17 cellular contexts compared by ENCODE assay signal in genomic region chr2:168015274-168015953, GRCh38.
DNase-seq lines count a peak whose midpoint lies in the region; TF ChIP-seq lines count a peak whose summit lies in the region.
"Had no signal": no experiment of that assay in that cellular context is flagged by ENCODE, and none has a peak within 500 bp of the region (broad histone marks: within the 10 kb centered on the region; RNA-seq: fewer than 3 reads in every experiment).

No MANE protein-coding gene starts in this region.

- H3K4me3 ChIP-seq in Peyer's patch: no peak overlapping the region
- H3K4me3 ChIP-seq: BLaER1 treated with 17β-estradiol and CSF1 and Interleukin-3, amounts not matched to agents 10 nM and 100 nM had no signal

- no peaks in the 10 kb centered on the region for H3K9me3 ChIP-seq in Peyer's patch
- H3K9me3 ChIP-seq: BLaER1 treated with 17β-estradiol and CSF1 and Interleukin-3, amounts not matched to agents 10 nM and 100 nM; Caco-2 had no signal

- no peaks in the 10 kb centered on the region for H3K27me3 ChIP-seq in Peyer's patch
- H3K27me3 ChIP-seq: BLaER1 treated with 17β-estradiol and CSF1 and Interleukin-3, amounts not matched to agents 10 nM and 100 nM had no signal

- H3K27ac ChIP-seq in cingulate gyrus (ENCODE audit: low read depth, low read length) (peak overlapping the region; percentile 2), Peyer's patch (no peak overlapping the region)
- H3K27ac ChIP-seq: HL-60, KMS-11 had no signal

- no peak for TF ChIP-seq POLR2A in Peyer's patch (IDR thresholded peaks at IDR 0.05)

- DNase-seq in C1 segment of cervical spinal cord (lab: John Stamatoyannopoulos, UW) (peak in 10 of 14 donors; percentile 3 to 51 (median 32)), hypothalamus (lab: John Stamatoyannopoulos, UW) (peak in 26 of 51 donors; percentile 1 to 67 (median 19)), superior temporal gyrus (ENCODE audit: extremely low spot score) (peak; percentile 66), Peyer's patch (no peak), T1000 (lab: John Stamatoyannopoulos, UW) (no peak), NOMO-1 (lab: John Stamatoyannopoulos, UW; ENCODE audit: unreplicated experiment in 2 of 2) (no peak)
- DNase-seq: Caco-2; CD8-positive, alpha-beta T cell; DMS79; MM.1S; NCI-H2029; NCI-H526 treated with DMSO at 0.1 percent for 48 hours; SHP77 treated with DMSO at 0.1 percent for 48 hours had no signal

- TF ChIP-seq CTCF in Peyer's patch (IDR thresholded peaks at IDR 0.05): no peak

- H3K36me3 ChIP-seq in Peyer's patch: peaks cover 0 to 6% (median 0%) of the 10 kb centered on the region in 3 donors

- H3K4me1 ChIP-seq in Peyer's patch: no peaks in the 10 kb centered on the region
- H3K4me1 ChIP-seq: Caco-2 had no signal

Comparison
In these comparisons a context has a peak if more than half of its experiments do, and no peak if none do; other contexts are left out.
1. DNase-seq: peak in C1 segment of cervical spinal cord (10 of 14), hypothalamus (26 of 51) and superior temporal gyrus (single experiment); none in Peyer's patch (0 of 3), T1000 (single experiment) and NOMO-1 (0 of 2).